ENCODE assay signal across 24 cellular contexts in the genomic region with DNA sequence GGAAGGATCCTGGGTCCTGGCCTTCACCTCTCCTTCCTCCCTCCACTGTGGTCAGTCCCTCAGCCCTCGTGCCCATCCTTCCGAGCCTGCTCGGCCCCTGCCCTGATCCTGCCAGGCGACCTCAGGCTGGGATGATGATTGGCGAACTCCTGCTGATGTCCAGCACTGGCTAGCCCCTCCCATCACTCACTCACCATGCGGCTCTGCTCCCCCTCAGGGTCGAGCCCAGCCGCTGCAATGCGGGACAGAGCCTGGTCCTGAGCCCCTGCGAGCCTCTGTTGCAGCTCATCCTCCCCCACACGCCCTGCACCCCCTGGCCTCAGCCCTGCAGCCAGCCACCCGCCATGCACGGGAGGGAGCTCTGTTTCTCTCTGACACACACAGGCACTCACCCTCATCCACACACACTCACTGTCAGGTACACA.
A peak's percentile ranks its signal among the peaks of the same experiment; 100 is the strongest.
DNase-seq lines count a peak whose midpoint lies in the region; ATAC-seq and TF ChIP-seq lines count a peak whose summit lies in the region.
"Had no signal": no experiment of that assay in that cellular context is flagged by ENCODE, and none has a peak within 500 bp of the region (broad histone marks: within the 10 kb centered on the region; RNA-seq: fewer than 3 reads in every experiment).

No MANE protein-coding gene starts in this region.

- DNase-seq in SK-N-SH: peak; percentile 48
- peak; percentile 53 for DNase-seq in islet precursor cell
- peak; percentile 66 for DNase-seq in posterior vena cava (ENCODE audit: low spot score)
- DNase-seq in NCI-H446 (lab: John Stamatoyannopoulos, UW): no peak
- no peak for DNase-seq in stimulated activated naive CD4-positive, alpha-beta T cell (lab: John Stamatoyannopoulos, UW)
- DNase-seq: activated B cell treated with CpG ODN at 0.5 μM for 24 hours; activated CD8-positive, alpha-beta memory T cell treated with anti-CD3 and anti-CD28 coated beads for 24 hours; amygdala; DND-41; mesendoderm; naive thymus-derived CD4-positive, alpha-beta T cell; NCI-H1105 treated with DMSO at 0.1 percent for 48 hours; NCI-H524 treated with DMSO at 0.1 percent for 48 hours; RPMI8226; stimulated activated CD4-positive, alpha-beta T cell treated with anti-CD3 and anti-CD28 coated beads, Interleukin-2, amount 100 ng/mL, for 24 hours; stimulated activated naive CD4-positive, alpha-beta T cell treated with Interleukin-2 at 50 U/mL for 16 hours; thyroid gland had no signal

- POLR2A ChIA-PET in SK-N-SH (lab: Yijun Ruan, JAX) (no interaction called here), HEK293 (lab: Yijun Ruan, JAX) (no interaction called here)

- no peak overlapping the region for H2AFZ ChIP-seq in SK-N-SH (ENCODE audit: low read depth)

- peaks cover 9% of the 10 kb centered on the region for H3F3A ChIP-seq in SK-N-SH (replicated peaks; ENCODE audit: insufficient read depth)

- TF ChIP-seq EP300 in SK-N-SH (IDR thresholded peaks at IDR 0.05; ENCODE audit: borderline replicate concordance in 1 of 2, low read depth in 1 of 2, low read length in 1 of 2): no peak

- ATAC-seq in SK-N-SH treated with all-trans-retinoic acid at 6 μM for 48 hours (no peak), HG02642 (IDR thresholded peaks at IDR 0.05; ENCODE audit: poor library complexity, unreplicated experiment) (no peak)
- ATAC-seq: activated T-helper 17 cell treated with anti-CD3 and anti-CD28 coated beads, Interleukin-2, amount 50 U/mL, for 72 hours; naive thymus-derived CD4-positive, alpha-beta T cell had no signal

- no peaks in the 10 kb centered on the region for H3K9me3 ChIP-seq in SK-N-SH
- H3K9me3 ChIP-seq in HEK293 (ENCODE audit: control insufficient read depth, insufficient read depth, low read depth, low read length): no peaks in the 10 kb centered on the region
- H3K9me3 ChIP-seq: HAP-1, thyroid gland had no signal

- H3K4me2 ChIP-seq in SK-N-SH: no peak overlapping the region

- H4K20me1 ChIP-seq in SK-N-SH (ENCODE audit: insufficient read depth): no peaks in the 10 kb centered on the region

- H3K27ac ChIP-seq in SK-N-SH (ENCODE audit: low read depth in 2 of 2, low read length in 1 of 2) (no peak overlapping the region; a peak in 1 of 4 replicates), HEK293 (ENCODE audit: extremely low read depth, low read depth, low read length) (no peak overlapping the region)
- H3K27ac ChIP-seq: 22Rv1, cardiac muscle cell, thyroid gland had no signal

- TF ChIP-seq RAD21 in SK-N-SH (IDR thresholded peaks at IDR 0.05; ENCODE audit: low read length): no peak

- H3K27me3 ChIP-seq in SK-N-SH (ENCODE audit: insufficient read depth): no peaks in the 10 kb centered on the region
- H3K27me3 ChIP-seq: cardiac muscle cell, thyroid gland had no signal

- TF ChIP-seq CTCF in SK-N-SH (IDR thresholded peaks at IDR 0.05) (no peak), HEK293 (tag by site-specific recombination; IDR thresholded peaks at IDR 0.05) (no peak)

- H3K4me3 ChIP-seq in SK-N-SH (ENCODE audit: low read depth in 2 of 2, low read length in 1 of 2): no peak overlapping the region
- no peak overlapping the region for H3K4me3 ChIP-seq in HEK293 (ENCODE audit: low read depth, low read length)
- H3K4me3 ChIP-seq: cardiac muscle cell, HAP-1, thyroid gland had no signal

- H3K9ac ChIP-seq in SK-N-SH: no peak overlapping the region

- H3K4me1 ChIP-seq in SK-N-SH (ENCODE audit: control insufficient read depth in 1 of 2, insufficient read depth in 2 of 2, low read depth in 1 of 2, low read length in 1 of 2): peaks cover 0 to 60% of the 10 kb centered on the region in 2 experiments; a peak in 1 of 4 replicates
- H3K4me1 ChIP-seq in HEK293 (ENCODE audit: control insufficient read depth, insufficient read depth, low read length): no peaks in the 10 kb centered on the region
- H3K4me1 ChIP-seq: HAP-1, thyroid gland had no signal

- CTCF ChIA-PET in SK-N-SH (lab: Yijun Ruan, JAX) (interaction anchor here (0.5 kb wide), 1 partner anchor 459 kb away, joined by 3 read pairs; the partner anchor contains the start of gene LDLRAD1), HEK293 (lab: Yijun Ruan, JAX) (interaction anchor here (0.7 to 1.1 kb wide), 2 partner anchors 18 to 1056 kb away, joined by 3 to 5 read pairs; no protein-coding TSS in a partner anchor)

- no peaks in the 10 kb centered on the region for H3K79me2 ChIP-seq in SK-N-SH (ENCODE audit: insufficient read depth)

- intact Hi-C loops in posterior vena cava (cut with DNase I): no loop called here

- WGBS in SK-N-SH (ENCODE audit: low lambda C conversion rate): 77% methylated on average over 8 of the region's 13 CpGs

- H3K36me3 ChIP-seq in SK-N-SH (replicated peaks in 1 of 2; ENCODE audit: control insufficient read depth in 1 of 2, insufficient read depth in 2 of 2, low read length in 1 of 2): no peaks in the 10 kb centered on the region
- no peaks in the 10 kb centered on the region for H3K36me3 ChIP-seq in HEK293 (ENCODE audit: control insufficient read depth in 2 of 2, insufficient read depth in 1 of 2, low read length in 2 of 2)
- H3K36me3 ChIP-seq: cardiac muscle cell, HAP-1, thyroid gland had no signal

- no peaks in the 10 kb centered on the region for H3K9me2 ChIP-seq in SK-N-SH

TF ChIP-seq in SK-N-SH, 30 proteins besides CTCF, POLR2A, EP300 and RAD21:
- TF ChIP-seq RXRA (IDR thresholded peaks at IDR 0.05; ENCODE audit: borderline replicate concordance, low read depth): no peak
- no peak for TF ChIP-seq USF1 (IDR thresholded peaks at IDR 0.05; ENCODE audit: borderline replicate concordance, low read depth)
- TF ChIP-seq NFIC (IDR thresholded peaks at IDR 0.05; ENCODE audit: borderline replicate concordance): no peak
- TF ChIP-seq GABPA (IDR thresholded peaks at IDR 0.05; ENCODE audit: low read depth): no peak
- TF ChIP-seq FOSL2 (IDR thresholded peaks at IDR 0.05; ENCODE audit: borderline replicate concordance, low read depth): no peak
- TF ChIP-seq MXI1 (IDR thresholded peaks at IDR 0.05; ENCODE audit: low read depth, low read length): no peak
- TF ChIP-seq YY1 (IDR thresholded peaks at IDR 0.05; ENCODE audit: low read depth): no peak
- TF ChIP-seq JUND (IDR thresholded peaks at IDR 0.05): no peak

TF ChIP-seq in SK-N-SH treated with all-trans-retinoic acid at 6 μM for 48 hours, 23 proteins besides CTCF, POLR2A, EP300 and RAD21 (continues in another document):
- TF ChIP-seq ARNTL (CRISPR knock-in tag; IDR thresholded peaks at IDR 0.05; ENCODE audit: borderline replicate concordance, low read depth) (no peak), TCF4 (CRISPR knock-in tag; IDR thresholded peaks at IDR 0.05; ENCODE audit: borderline replicate concordance) (no peak), CSDC2 (CRISPR knock-in tag; IDR thresholded peaks at IDR 0.05) (no peak)
- TF ChIP-seq, protein P1, sequence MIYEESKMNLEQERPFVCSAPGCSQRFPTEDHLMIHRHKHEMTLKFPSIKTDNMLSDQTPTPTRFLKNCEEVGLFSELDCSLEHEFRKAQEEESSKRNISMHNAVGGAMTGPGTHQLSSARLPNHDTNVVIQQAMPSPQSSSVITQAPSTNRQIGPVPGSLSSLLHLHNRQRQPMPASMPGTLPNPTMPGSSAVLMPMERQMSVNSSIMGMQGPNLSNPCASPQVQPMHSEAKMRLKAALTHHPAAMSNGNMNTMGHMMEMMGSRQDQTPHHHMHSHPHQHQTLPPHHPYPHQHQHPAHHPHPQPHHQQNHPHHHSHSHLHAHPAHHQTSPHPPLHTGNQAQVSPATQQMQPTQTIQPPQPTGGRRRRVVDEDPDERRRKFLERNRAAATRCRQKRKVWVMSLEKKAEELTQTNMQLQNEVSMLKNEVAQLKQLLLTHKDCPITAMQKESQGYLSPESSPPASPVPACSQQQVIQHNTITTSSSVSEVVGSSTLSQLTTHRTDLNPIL (CRISPR knock-in tag; IDR thresholded peaks at IDR 0.05; ENCODE audit: low read depth): no peak

TF ChIP-seq in HEK293, 187 proteins besides CTCF, POLR2A, EP300 and RAD21:
- TF ChIP-seq ZIC2 (tag by site-specific recombination; IDR thresholded peaks at IDR 0.05): peak; percentile 63
- TF ChIP-seq ZNF707 (tag by site-specific recombination; IDR thresholded peaks at IDR 0.05): no peak

Comparison
In these comparisons a context has a peak if more than half of its experiments do, and no peak if none do; other contexts are left out.
1. DNase-seq: peak in SK-N-SH (single experiment), islet precursor cell (single experiment) and posterior vena cava (single experiment); none in NCI-H446 (0 of 2) and stimulated activated naive CD4-positive, alpha-beta T cell (0 of 6).